Comparison of ENCODE assay signal across 3 cellular contexts in genomic region chr18:12140866-12141265, GRCh38. TPM values are rescaled to one million over a fixed set of nuclear protein-coding genes. Genes with fewer than 3 reads are reported as not detected.
"Had no signal": no experiment of that assay in that cellular context is flagged by ENCODE, and none has a peak within 500 bp of the region (broad histone marks: within the 10 kb centered on the region; RNA-seq: fewer than 3 reads in every experiment).

No MANE protein-coding gene starts in this region.

RNA-seq across cellular contexts. Expression of gene ANKRD62, which starts 47.2 kb away (rescaled TPM):
- total RNA-seq: HepG2, IMR-90 had no signal
- polyA plus RNA-seq: HepG2, IgD-negative memory B cell, IMR-90 had no signal
